ENCODE assay signal across 11 cellular contexts in the genomic region with DNA sequence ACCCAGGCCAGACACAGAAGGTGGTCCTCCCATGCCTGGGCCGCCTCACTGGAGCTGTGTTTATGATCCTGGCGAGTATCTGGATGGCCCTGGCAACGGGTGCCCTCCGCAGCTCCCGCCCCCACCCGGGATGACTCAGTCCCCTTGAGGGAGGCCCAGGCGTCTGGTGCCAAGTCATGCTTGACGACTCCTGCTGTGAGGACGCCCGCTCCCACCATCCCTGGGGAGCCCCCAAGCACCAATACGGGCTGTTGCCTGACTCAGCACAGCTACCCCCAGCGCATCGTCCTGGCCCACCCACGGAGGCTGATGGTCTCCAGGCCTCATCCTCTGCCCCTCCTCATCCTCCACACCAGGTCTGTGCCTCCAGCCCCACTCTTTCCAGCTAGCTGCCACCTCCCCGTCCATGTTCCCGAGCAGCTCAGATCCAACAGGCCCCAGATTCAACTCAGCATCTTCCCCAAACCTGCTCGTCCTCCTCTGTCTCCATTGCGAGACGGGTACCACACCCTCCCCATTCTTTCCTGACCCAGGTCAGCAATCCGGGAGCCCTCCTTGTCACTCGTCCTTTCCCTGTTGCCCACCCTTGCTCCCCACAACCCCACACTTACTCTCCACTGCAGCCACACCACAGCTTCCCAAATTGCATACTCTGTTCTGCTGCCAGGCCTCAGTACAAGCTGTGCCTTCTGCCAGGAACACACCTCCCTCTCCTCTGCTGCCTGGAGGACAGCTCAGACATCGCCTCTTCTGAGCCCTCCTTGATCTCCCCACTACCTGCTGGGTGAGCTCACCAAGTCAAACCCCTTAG. TPM values are rescaled to one million over a fixed set of nuclear protein-coding genes. Genes with fewer than 3 reads are reported as not detected.
DNase-seq lines count a peak whose midpoint lies in the region; ATAC-seq, FAIRE-seq and TF ChIP-seq lines count a peak whose summit lies in the region.
"Had no signal": no experiment of that assay in that cellular context is flagged by ENCODE, and none has a peak within 500 bp of the region (broad histone marks: within the 10 kb centered on the region; RNA-seq: fewer than 3 reads in every experiment).

No MANE protein-coding gene starts in this region.

- POLR2A ChIA-PET in endothelial cell of umbilical vein (lab: Charles Lee), result no interaction called here

- ATAC-seq in natural killer cell, result no peak
- no peak for ATAC-seq in natural killer cell treated with Interleukin-12 subunit alpha and Interleukin-12 subunit beta and Interleukin-15 and Interleukin-18, amount 100 ng/mL, for 72 hours
- ATAC-seq in RWPE2 (ENCODE audit: low read depth), result peak; percentile 53
- ATAC-seq in omental fat pad (ENCODE audit: low FRiP score), result peak; percentile 60
- no peak for ATAC-seq in HG03521 (IDR thresholded peaks at IDR 0.05; ENCODE audit: unreplicated experiment)
- ATAC-seq in HG03025 (IDR thresholded peaks at IDR 0.05; ENCODE audit: low FRiP score, unreplicated experiment), result no peak
- ATAC-seq in GM18502 (IDR thresholded peaks at IDR 0.05; ENCODE audit: poor library complexity, unreplicated experiment), result no peak

- no peak for TF ChIP-seq CTCF in natural killer cell (IDR thresholded peaks at IDR 0.05)
- TF ChIP-seq CTCF in RWPE2 (IDR thresholded peaks at IDR 0.05; ENCODE audit: poor library complexity, severe bottlenecking), result no peak
- TF ChIP-seq CTCF in endothelial cell of umbilical vein (IDR thresholded peaks at IDR 0.05; ENCODE audit: extremely low read depth in 1 of 2, insufficient read depth in 1 of 2, low read depth in 1 of 2, low read length in 2 of 2), result no peak
- no peak for TF ChIP-seq CTCF in omental fat pad (IDR thresholded peaks at IDR 0.05)

- no peaks in the 10 kb centered on the region for H3K9me3 Mint-ChIP-seq in natural killer cell
- H3K9me3 Mint-ChIP-seq in natural killer cell treated with Interleukin-12 subunit alpha and Interleukin-12 subunit beta and Interleukin-15 and Interleukin-18, amount 100 ng/mL, for 72 hours, result no peaks in the 10 kb centered on the region
- H3K9me3 Mint-ChIP-seq: central memory CD8-positive, alpha-beta T cell had no signal

- H3K27ac Mint-ChIP-seq in natural killer cell, result peak overlapping the region in 1 of 2 donors; percentile 77
- no peak overlapping the region for H3K27ac Mint-ChIP-seq in natural killer cell treated with Interleukin-12 subunit alpha and Interleukin-12 subunit beta and Interleukin-15 and Interleukin-18, amount 100 ng/mL, for 72 hours

- no peaks in the 10 kb centered on the region for H4K20me1 ChIP-seq in endothelial cell of umbilical vein (replicated peaks; ENCODE audit: control insufficient read depth, extremely low read depth, insufficient read depth, low read length)

- no peak for TF ChIP-seq POLR2A in endothelial cell of umbilical vein (IDR thresholded peaks at IDR 0.05; ENCODE audit: low read depth, low read length)

- H3K27me3 ChIP-seq in RWPE2 (ENCODE audit: insufficient read depth, poor library complexity, severe bottlenecking) (no peaks in the 10 kb centered on the region), endothelial cell of umbilical vein (ENCODE audit: control insufficient read depth in 2 of 2, insufficient read depth in 2 of 2, low read length in 2 of 2) (no peaks in the 10 kb centered on the region)

- peak overlapping the region; percentile 78 for H3K27ac ChIP-seq in RWPE2 (ENCODE audit: poor library complexity, severe bottlenecking)
- peak overlapping the region; percentile 72 for H3K27ac ChIP-seq in endothelial cell of umbilical vein (ENCODE audit: insufficient read depth, low read depth, low read length)

- no peaks in the 10 kb centered on the region for H3K36me3 Mint-ChIP-seq in natural killer cell
- no peaks in the 10 kb centered on the region for H3K36me3 Mint-ChIP-seq in natural killer cell treated with Interleukin-12 subunit alpha and Interleukin-12 subunit beta and Interleukin-15 and Interleukin-18, amount 100 ng/mL, for 72 hours

- peak overlapping the region; percentile 38 for H2AFZ ChIP-seq in endothelial cell of umbilical vein (ENCODE audit: low read depth, low read length)

- H3K27me3 Mint-ChIP-seq in natural killer cell (ENCODE audit: low read depth in 2 of 2), result no peaks in the 10 kb centered on the region
- H3K27me3 Mint-ChIP-seq in natural killer cell treated with Interleukin-12 subunit alpha and Interleukin-12 subunit beta and Interleukin-15 and Interleukin-18, amount 100 ng/mL, for 72 hours, result no peaks in the 10 kb centered on the region
- H3K27me3 Mint-ChIP-seq: central memory CD8-positive, alpha-beta T cell had no signal

- no peak for DNase-seq in natural killer cell
- no peak for DNase-seq in natural killer cell treated with Interleukin-12 subunit alpha and Interleukin-12 subunit beta and Interleukin-15 and Interleukin-18, amount 100 ng/mL, for 72 hours (ENCODE audit: low spot score)
- peak; percentile 86 for DNase-seq in RWPE2 (ENCODE audit: low spot score)
- peak; percentile 77 for DNase-seq in endothelial cell of umbilical vein (ENCODE audit: low read depth, low spot score)
- peak; percentile 81 for DNase-seq in omental fat pad (ENCODE audit: low spot score)

- no peaks in the 10 kb centered on the region for H3K9me1 ChIP-seq in endothelial cell of umbilical vein (replicated peaks; ENCODE audit: control insufficient read depth, extremely low read depth, insufficient read depth, low read length)

- intact Hi-C loops in natural killer cell (cut with micrococcal nuclease), result loop anchor here (5.0 kb wide), 1 partner anchor 72 kb away; the partner anchor contains the start of gene ATP2A3
- intact Hi-C loops in endothelial cell of umbilical vein (cut with micrococcal nuclease), result no loop called here

- H3K9ac ChIP-seq in endothelial cell of umbilical vein (replicated peaks; ENCODE audit: extremely low read depth, insufficient read depth, low read length), result peak overlapping the region; percentile 19

- no peaks in the 10 kb centered on the region for H3K36me3 ChIP-seq in RWPE2 (ENCODE audit: low read depth)
- H3K36me3 ChIP-seq in endothelial cell of umbilical vein (ENCODE audit: control insufficient read depth in 2 of 2, extremely low read depth in 1 of 2, insufficient read depth in 2 of 2, low read length in 2 of 2), result no peaks in the 10 kb centered on the region

- no TSS peak for BruUV-seq in endothelial cell of umbilical vein (replicated peaks; lab: Mats Ljungman, UMichigan)

- peak; percentile 95 for FAIRE-seq in endothelial cell of umbilical vein (lab: Jason Lieb, UNC)
- FAIRE-seq: GM18507 had no signal

- peaks cover 31 to 52% of the 10 kb centered on the region in 2 donors for H3K4me1 Mint-ChIP-seq in natural killer cell
- H3K4me1 Mint-ChIP-seq in natural killer cell treated with Interleukin-12 subunit alpha and Interleukin-12 subunit beta and Interleukin-15 and Interleukin-18, amount 100 ng/mL, for 72 hours (ENCODE audit: low read depth in 2 of 2), result peaks cover 22 to 41% of the 10 kb centered on the region in 2 donors

- peak overlapping the region; percentile 25 for H3K4me3 Mint-ChIP-seq in natural killer cell
- H3K4me3 Mint-ChIP-seq in natural killer cell treated with Interleukin-12 subunit alpha and Interleukin-12 subunit beta and Interleukin-15 and Interleukin-18, amount 100 ng/mL, for 72 hours, result no peak overlapping the region

- H3K4me3 ChIP-seq in RWPE2 (ENCODE audit: severe bottlenecking), result no peak overlapping the region
- no peak overlapping the region for H3K4me3 ChIP-seq in endothelial cell of umbilical vein (replicated peaks in 1 of 3; ENCODE audit: insufficient read depth in 1 of 3, low read depth in 1 of 3, low read length in 3 of 3)
- H3K4me3 ChIP-seq: upper lobe of left lung had no signal

- peaks cover 21% of the 10 kb centered on the region for H3K79me2 ChIP-seq in endothelial cell of umbilical vein (ENCODE audit: control insufficient read depth, insufficient read depth, low read length)

- dilution Hi-C loops in endothelial cell of umbilical vein (cut with MboI; ENCODE audit: extremely low pct_ligation_motif_present, low sequenced_read_pairs), result no loop called here

- H3K4me1 ChIP-seq in RWPE2 (ENCODE audit: insufficient read depth, poor library complexity, severe bottlenecking) (peaks cover 40% of the 10 kb centered on the region), endothelial cell of umbilical vein (ENCODE audit: control insufficient read depth, extremely low read depth, insufficient read depth, low read length) (peaks cover 78% of the 10 kb centered on the region)

- CTCF ChIA-PET in endothelial cell of umbilical vein (lab: Charles Lee), result interaction anchor here (0.7 to 9.2 kb wide), 7 partner anchors 20 to 153 kb away, joined by 3 to 82 read pairs (median 5); partner anchors contain the start of gene NCBP3

- H3K4me2 ChIP-seq in endothelial cell of umbilical vein (ENCODE audit: insufficient read depth, low read length), result no peak overlapping the region

- H3K9me3 ChIP-seq in RWPE2 (ENCODE audit: severe bottlenecking), result no peaks in the 10 kb centered on the region
- H3K9me3 ChIP-seq in endothelial cell of umbilical vein (replicated peaks; ENCODE audit: control insufficient read depth, insufficient read depth, low read length), result no peaks in the 10 kb centered on the region
- H3K9me3 ChIP-seq: upper lobe of left lung had no signal

RNA-seq across cellular contexts. Expression of gene CAMKK1, which starts 2.6 kb away (rescaled TPM):
- 1 to 10 TPM; 3.2 to 4.3 (median 3.9) TPM for total RNA-seq in natural killer cell
- 1 to 10 TPM; 1.5 to 3.3 TPM for total RNA-seq in natural killer cell treated with Interleukin-12 subunit alpha and Interleukin-12 subunit beta and Interleukin-15 and Interleukin-18, amount 100 ng/mL, for 72 hours
- total RNA-seq in endothelial cell of umbilical vein, result 5.7 and 6.1 TPM in 2 replicates
- 4.3 and 4.5 TPM in 2 replicates for polyA plus RNA-seq in endothelial cell of umbilical vein
- 3.1 and 3.6 TPM in 2 replicates for polyA plus RNA-seq in endothelial cell of umbilical vein (2011; cell fraction: cytosol; rRNA removed)
- polyA plus RNA-seq in endothelial cell of umbilical vein (2011; cell fraction: nucleus; rRNA removed), result 12.1 and 12.3 TPM in 2 replicates
- polyA plus RNA-seq in endothelial cell of umbilical vein (2012), result 4.0 and 5.3 TPM in 2 replicates
- 3.2 and 5.7 TPM in 2 replicates for polyA minus RNA-seq in endothelial cell of umbilical vein
- polyA minus RNA-seq in endothelial cell of umbilical vein (2011; cell fraction: cytosol; rRNA and poly(A)+ RNA removed), result 10.8 TPM
- polyA minus RNA-seq in endothelial cell of umbilical vein (2011; cell fraction: nucleus; rRNA and poly(A)+ RNA removed), result 4.3 and 5.5 TPM in 2 replicates
- total RNA-seq in omental fat pad, result 1 to 10 TPM; 4.3 to 9.9 (median 8.2) TPM

RNA-seq across cellular contexts. Expression of gene P2RX1, which starts 26.0 kb away (rescaled TPM):
- total RNA-seq in natural killer cell, result 10 to 100 TPM in 2 of 3 donors, 1 to 10 TPM in 1; 2.3 to 15.3 (median 13.4) TPM
- 1 to 10 TPM; 3.9 TPM for total RNA-seq in natural killer cell treated with Interleukin-12 subunit alpha and Interleukin-12 subunit beta and Interleukin-15 and Interleukin-18, amount 100 ng/mL, for 72 hours
- not detected in 2 replicates for total RNA-seq in endothelial cell of umbilical vein
- polyA plus RNA-seq in endothelial cell of umbilical vein, result 0.05 TPM in 1 of 2 replicates, not detected in the other
- 0.03 TPM in 1 of 2 replicates, not detected in the other for polyA plus RNA-seq in endothelial cell of umbilical vein (2011; cell fraction: cytosol; rRNA removed)
- polyA plus RNA-seq in endothelial cell of umbilical vein (2011; cell fraction: nucleus; rRNA removed), result 0.05 and 0.08 TPM in 2 replicates
- 0.10 TPM in 1 of 2 replicates, not detected in the other for polyA plus RNA-seq in endothelial cell of umbilical vein (2012)
- 0.17 TPM in 1 of 2 replicates, not detected in the other for polyA minus RNA-seq in endothelial cell of umbilical vein
- not detected for polyA minus RNA-seq in endothelial cell of umbilical vein (2011; cell fraction: cytosol; rRNA and poly(A)+ RNA removed)
- not detected in 2 replicates for polyA minus RNA-seq in endothelial cell of umbilical vein (2011; cell fraction: nucleus; rRNA and poly(A)+ RNA removed)
- total RNA-seq in omental fat pad, result 1 to 10 TPM; 1.1 to 4.7 (median 2.7) TPM

RNA-seq across cellular contexts. Expression of gene NCBP3, which starts 44.2 kb away (rescaled TPM):
- total RNA-seq in natural killer cell (10 to 100 TPM; 55.9 to 60.7 (median 58.1) TPM), endothelial cell of umbilical vein (51.1 and 52.2 TPM in 2 replicates), omental fat pad (10 to 100 TPM; 16.3 to 31.9 (median 23.9) TPM)
- 10 to 100 TPM; 52.4 to 71.9 TPM for total RNA-seq in natural killer cell treated with Interleukin-12 subunit alpha and Interleukin-12 subunit beta and Interleukin-15 and Interleukin-18, amount 100 ng/mL, for 72 hours
- 13.7 and 18.2 TPM in 2 replicates for polyA plus RNA-seq in endothelial cell of umbilical vein
- 11.9 and 12.1 TPM in 2 replicates for polyA plus RNA-seq in endothelial cell of umbilical vein (2011; cell fraction: cytosol; rRNA removed)
- polyA plus RNA-seq in endothelial cell of umbilical vein (2011; cell fraction: nucleus; rRNA removed), result 62.7 and 82.9 TPM in 2 replicates
- 38.9 and 40.6 TPM in 2 replicates for polyA plus RNA-seq in endothelial cell of umbilical vein (2012)
- 23.0 and 28.6 TPM in 2 replicates for polyA minus RNA-seq in endothelial cell of umbilical vein
- 7.9 TPM for polyA minus RNA-seq in endothelial cell of umbilical vein (2011; cell fraction: cytosol; rRNA and poly(A)+ RNA removed)
- 27.6 and 51.3 TPM in 2 replicates for polyA minus RNA-seq in endothelial cell of umbilical vein (2011; cell fraction: nucleus; rRNA and poly(A)+ RNA removed)

Comparison
In these comparisons a context has a peak if more than half of its experiments do, and no peak if none do; other contexts are left out.
1. ATAC-seq: peak in RWPE2 (single experiment) and omental fat pad (single experiment); none in natural killer cell (0 of 3), natural killer cell treated with Interleukin-12 subunit alpha and Interleukin-12 subunit beta and Interleukin-15 and Interleukin-18, amount 100 ng/mL, for 72 hours (0 of 2), HG03521 (single experiment), HG03025 (single experiment) and GM18502 (single experiment).
2. DNase-seq: peak in RWPE2 (single experiment), endothelial cell of umbilical vein (single experiment) and omental fat pad (single experiment); none in natural killer cell (single experiment) and natural killer cell treated with Interleukin-12 subunit alpha and Interleukin-12 subunit beta and Interleukin-15 and Interleukin-18, amount 100 ng/mL, for 72 hours (single experiment).